ENCODE assay signal across 15 cellular contexts in the genomic region with DNA sequence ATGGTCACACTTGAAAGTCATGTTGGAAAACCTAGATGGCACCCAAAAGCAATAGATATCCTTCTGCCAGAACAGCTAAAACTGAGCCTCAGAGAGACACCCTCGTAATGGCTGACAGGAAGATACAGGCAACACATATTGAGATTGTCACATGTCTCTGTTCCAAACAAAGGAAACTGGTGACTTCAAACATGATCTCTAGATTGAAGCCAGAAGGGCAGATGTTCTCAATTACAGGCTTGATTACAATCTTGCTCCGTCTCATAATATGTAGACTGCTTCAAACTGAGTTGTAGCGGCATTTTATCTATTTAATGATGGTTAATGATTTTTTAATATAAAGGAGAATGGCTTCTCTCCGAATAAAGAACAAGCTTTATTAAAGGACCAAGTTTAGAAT.
A peak's percentile ranks its signal among the peaks of the same experiment; 100 is the strongest.
DNase-seq lines count a peak whose midpoint lies in the region; ATAC-seq, FAIRE-seq and TF ChIP-seq lines count a peak whose summit lies in the region.
"Had no signal": no experiment of that assay in that cellular context is flagged by ENCODE, and none has a peak within 500 bp of the region (broad histone marks: within the 10 kb centered on the region; RNA-seq: fewer than 3 reads in every experiment).

No MANE protein-coding gene starts in this region.

- no peak for TF ChIP-seq RAD21 in H1 (IDR thresholded peaks at IDR 0.05 in 1 of 2, conservative IDR thresholded peaks at IDR 0.05 in 1 of 2; ENCODE audit: low read depth in 2 of 2, low read length in 2 of 2)

- no peak overlapping the region for H2BK5ac ChIP-seq in H1 (ENCODE audit: low read depth, low read length)

- ATAC-seq in GM18861 (IDR thresholded peaks at IDR 0.05; ENCODE audit: unreplicated experiment) = no peak
- no peak for ATAC-seq in CD4-positive, alpha-beta T cell (ENCODE audit: poor library complexity)
- ATAC-seq: Panc1, T-cell had no signal

- no peak overlapping the region for H2BK120ac ChIP-seq in H1 (replicated peaks; ENCODE audit: low read depth, low read length)

- no peak overlapping the region for H2BK15ac ChIP-seq in H1 (ENCODE audit: low read length)

- H3K36me3 Mint-ChIP-seq in CD4-positive, alpha-beta T cell (ENCODE audit: low read depth) = no peaks in the 10 kb centered on the region
- H3K36me3 Mint-ChIP-seq: CD4-positive, alpha-beta memory T cell; T-cell had no signal

- no peaks in the 10 kb centered on the region for H3K9me3 ChIP-seq in H1 (ENCODE audit: insufficient read depth in 2 of 2, low read depth in 1 of 2, low read length in 1 of 2)
- H3K9me3 ChIP-seq in CD4-positive, alpha-beta T cell (ENCODE audit: control insufficient read depth, low read length) = no peaks in the 10 kb centered on the region
- no peaks in the 10 kb centered on the region for H3K9me3 ChIP-seq in suprapubic skin

- CTCF ChIA-PET in H1 (lab: Charles Lee; ENCODE audit: partially characterized antibody) = interaction anchor here (1.2 kb wide), 1 partner anchor 34 kb away, joined by 3 read pairs; no protein-coding TSS in a partner anchor
- CTCF ChIA-PET in CD4-positive, alpha-beta T cell (lab: Charles Lee) = interaction anchor here (1.8 kb wide), 1 partner anchor 17 kb away, joined by 4 read pairs; no protein-coding TSS in a partner anchor

- H4K8ac ChIP-seq in H1 (ENCODE audit: extremely low read depth, insufficient read depth, low read length) = no peak overlapping the region

- H3K4me2 ChIP-seq in H1 (ENCODE audit: insufficient read depth in 1 of 2, low read depth in 2 of 2, low read length in 2 of 2) = no peak overlapping the region

- 95% methylated on average over 4 of the region's 4 CpGs; no CpG with 5 or more reads in 1 of the 2 experiments for WGBS in H1 (ENCODE audit: extremely low coverage in 1 of 2, insufficient coverage in 1 of 2, insufficient read length in 1 of 2, insufficient replicate concordance in 2 of 2, low coverage in 1 of 2, low lambda C conversion rate in 2 of 2, missing lambda C conversion rate in 1 of 2), 2 experiments
- WGBS in suprapubic skin = 56% methylated on average over 4 of the region's 4 CpGs

- peak; percentile 8 for DNase-seq in NCI-H345 (lab: John Stamatoyannopoulos, UW)
- DNase-seq in NCI-H345 treated with DMSO at 0.1 percent for 48 hours (lab: John Stamatoyannopoulos, UW; ENCODE audit: unreplicated experiment) = no peak
- DNase-seq in NCI-H446 treated with DMSO at 0.1 percent for 48 hours (lab: John Stamatoyannopoulos, UW) = peak; percentile 9
- no peak for DNase-seq in H1 (ENCODE audit: low read depth in 1 of 2, low spot score in 2 of 2)
- no peak for DNase-seq in CD4-positive, alpha-beta T cell
- DNase-seq in suprapubic skin (ENCODE audit: low spot score in 2 of 2) = no peak
- DNase-seq: CD4-positive, alpha-beta memory T cell; Karpas-422; MM.1S; NCI-H82; T-cell; T-helper 9 cell had no signal

- no peak overlapping the region for H3K56ac ChIP-seq in H1 (replicated peaks; ENCODE audit: insufficient read length, low read depth, low read length)

- no peak overlapping the region for H2BK20ac ChIP-seq in H1 (ENCODE audit: low read length)

- H4K91ac ChIP-seq in H1 (replicated peaks; ENCODE audit: insufficient read length, low read length) = no peak overlapping the region

- H3K27ac Mint-ChIP-seq in CD4-positive, alpha-beta T cell = no peak overlapping the region
- H3K27ac Mint-ChIP-seq: CD4-positive, alpha-beta memory T cell; T-cell had no signal

- no peaks in the 10 kb centered on the region for H3K27me3 Mint-ChIP-seq in CD4-positive, alpha-beta T cell
- H3K27me3 Mint-ChIP-seq: CD4-positive, alpha-beta memory T cell; T-cell had no signal

- H3K9me3 Mint-ChIP-seq in CD4-positive, alpha-beta T cell = peaks cover 4% of the 10 kb centered on the region

- H3K36me3 ChIP-seq in H1 (ENCODE audit: control insufficient read depth in 2 of 4, insufficient read depth in 4 of 4, low read length in 3 of 4) (no peaks in the 10 kb centered on the region), suprapubic skin (no peaks in the 10 kb centered on the region)

- H3K14ac ChIP-seq in H1 (ENCODE audit: insufficient read length) = no peak overlapping the region

- H3K23me2 ChIP-seq in H1 (ENCODE audit: low read depth, low read length) = no peaks in the 10 kb centered on the region

- no peak overlapping the region for H2AK5ac ChIP-seq in H1 (ENCODE audit: low read depth, low read length)

- H3K27ac ChIP-seq in H1 (ENCODE audit: low read depth, low read length) = no peak overlapping the region
- H3K27ac ChIP-seq in CD4-positive, alpha-beta T cell (ENCODE audit: low read depth, low read length) = no peak overlapping the region
- no peak overlapping the region for H3K27ac ChIP-seq in suprapubic skin

- TF ChIP-seq POLR2A in H1 (IDR thresholded peaks at IDR 0.05; ENCODE audit: control extremely low read depth in 1 of 2, low read depth in 2 of 2, low read length in 2 of 2) (no peak), suprapubic skin (IDR thresholded peaks at IDR 0.05) (no peak)

- H3K79me2 ChIP-seq in H1 (ENCODE audit: control insufficient read depth in 1 of 2, insufficient read depth in 2 of 2, low read length in 2 of 2) = no peaks in the 10 kb centered on the region

- H4K5ac ChIP-seq in H1 (ENCODE audit: insufficient read length, low read depth, low read length) = no peak overlapping the region

- H2BK12ac ChIP-seq in H1 (ENCODE audit: low read depth, low read length) = no peak overlapping the region

- POLR2A ChIA-PET in H1 (lab: Charles Lee; ENCODE audit: partially characterized antibody) = no interaction called here
- POLR2A ChIA-PET in CD4-positive, alpha-beta T cell (lab: Charles Lee) = no interaction called here

- no peak overlapping the region for H3K9ac ChIP-seq in H1 (replicated peaks in 1 of 4; ENCODE audit: extremely low read depth in 1 of 4, low read depth in 3 of 4, low read length in 3 of 4)

- no peak overlapping the region for H3K4me3 Mint-ChIP-seq in CD4-positive, alpha-beta T cell
- H3K4me3 Mint-ChIP-seq: CD4-positive, alpha-beta memory T cell; T-cell had no signal

- no peak overlapping the region for H3K18ac ChIP-seq in H1 (ENCODE audit: extremely low read depth, low read length)

- no peak overlapping the region for H3K4ac ChIP-seq in H1 (replicated peaks; ENCODE audit: insufficient read length, low read depth, low read length)

- H3K4me3 ChIP-seq in H1 (ENCODE audit: extremely low read depth in 1 of 4, insufficient read depth in 2 of 4, low read depth in 3 of 4, low read length in 4 of 4) (no peak overlapping the region), suprapubic skin (no peak overlapping the region)

- H3K23ac ChIP-seq in H1 (ENCODE audit: insufficient read length) = no peak overlapping the region

- H3K4me1 ChIP-seq in H1 (replicated peaks in 1 of 4; ENCODE audit: control insufficient read depth in 3 of 4, insufficient read depth in 4 of 4, low read length in 3 of 4) (peaks cover 0 to 2% (median 0%) of the 10 kb centered on the region in 4 experiments; a peak in 1 of 7 replicates), suprapubic skin (no peaks in the 10 kb centered on the region)

- TF ChIP-seq CTCF in H1 (IDR thresholded peaks at IDR 0.05; ENCODE audit: control extremely low read depth in 1 of 3, insufficient read depth in 1 of 3, low read depth in 1 of 3, low read length in 3 of 3) (no peak), suprapubic skin (IDR thresholded peaks at IDR 0.05) (no peak)
- no peak for TF ChIP-seq CTCF in CD4-positive, alpha-beta T cell (IDR thresholded peaks at IDR 0.05)

- no peaks in the 10 kb centered on the region for H3K79me1 ChIP-seq in H1 (ENCODE audit: low read depth, low read length)

- no peak for FAIRE-seq in H1 (lab: Jason Lieb, UNC)
- FAIRE-seq: H54 had no signal

- TF ChIP-seq EP300 in H1 (IDR thresholded peaks at IDR 0.05; ENCODE audit: borderline replicate concordance in 1 of 2, low read depth in 2 of 2, low read length in 2 of 2) (no peak), suprapubic skin (IDR thresholded peaks at IDR 0.05) (no peak)

- H3K27me3 ChIP-seq in H1 (replicated peaks in 1 of 4; ENCODE audit: control insufficient read depth in 3 of 4, extremely low read depth in 1 of 4, insufficient read depth in 3 of 4, low read length in 3 of 4) (no peaks in the 10 kb centered on the region), suprapubic skin (no peaks in the 10 kb centered on the region)
- no peaks in the 10 kb centered on the region for H3K27me3 ChIP-seq in CD4-positive, alpha-beta T cell (ENCODE audit: control insufficient read depth, insufficient read depth, low read length)

- peak overlapping the region; percentile 62; the same call in 1 of the 2 replicates for H2AFZ ChIP-seq in H1 (ENCODE audit: low read length)

- H4K20me1 ChIP-seq in H1 (replicated peaks in 1 of 2; ENCODE audit: control insufficient read depth in 1 of 2, insufficient read depth in 2 of 2, low read length in 2 of 2) = no peaks in the 10 kb centered on the region

- no peaks in the 10 kb centered on the region for H3K4me1 Mint-ChIP-seq in CD4-positive, alpha-beta T cell (ENCODE audit: low read depth)
- H3K4me1 Mint-ChIP-seq: CD4-positive, alpha-beta memory T cell; T-cell had no signal

- intact Hi-C loops in CD4-positive, alpha-beta T cell (cut with DNase I, micrococcal nuclease) = no loop called here

TF ChIP-seq in H1, 55 proteins besides CTCF, POLR2A, EP300 and RAD21:
- no peak for TF ChIP-seq KDM4A (IDR thresholded peaks at IDR 0.05; ENCODE audit: low read depth, low read length, severe bottlenecking)
- TF ChIP-seq HDAC6 (IDR thresholded peaks at IDR 0.05; ENCODE audit: low read depth, low read length) = no peak
- no peak for TF ChIP-seq JUND (IDR thresholded peaks at IDR 0.05; ENCODE audit: low read length)
- no peak for TF ChIP-seq KDM1A (IDR thresholded peaks at IDR 0.05; ENCODE audit: borderline replicate concordance, low read length)
- TF ChIP-seq TAF1 (IDR thresholded peaks at IDR 0.05; ENCODE audit: low read depth, low read length) = no peak
- TF ChIP-seq HDAC2 (IDR thresholded peaks at IDR 0.05; ENCODE audit: borderline replicate concordance in 1 of 2, low read depth in 2 of 2, low read length in 2 of 2) = no peak
- no peak for TF ChIP-seq CTBP2 (IDR thresholded peaks at IDR 0.05; ENCODE audit: borderline replicate concordance, insufficient read depth, insufficient read length, low read length)
- no peak for TF ChIP-seq POLR2AphosphoS5 (IDR thresholded peaks at IDR 0.05; ENCODE audit: low read depth, low read length)
- no peak for TF ChIP-seq JUN (IDR thresholded peaks at IDR 0.05; ENCODE audit: low read depth, low read length)
- no peak for TF ChIP-seq NRF1 (IDR thresholded peaks at IDR 0.05; ENCODE audit: low read depth, low read length)
- no peak for TF ChIP-seq CBX8 (IDR thresholded peaks at IDR 0.05; ENCODE audit: borderline replicate concordance, low read depth, low read length)

Comparison
In these comparisons a context has a peak if more than half of its experiments do, and no peak if none do; other contexts are left out.
1. DNase-seq: peak in NCI-H345 (single experiment) and NCI-H446 treated with DMSO at 0.1 percent for 48 hours (single experiment); none in NCI-H345 treated with DMSO at 0.1 percent for 48 hours (single experiment), H1 (0 of 2), CD4-positive, alpha-beta T cell (0 of 10) and suprapubic skin (0 of 2).